ENCODE assay signal across 9 cellular contexts in the genomic region with DNA sequence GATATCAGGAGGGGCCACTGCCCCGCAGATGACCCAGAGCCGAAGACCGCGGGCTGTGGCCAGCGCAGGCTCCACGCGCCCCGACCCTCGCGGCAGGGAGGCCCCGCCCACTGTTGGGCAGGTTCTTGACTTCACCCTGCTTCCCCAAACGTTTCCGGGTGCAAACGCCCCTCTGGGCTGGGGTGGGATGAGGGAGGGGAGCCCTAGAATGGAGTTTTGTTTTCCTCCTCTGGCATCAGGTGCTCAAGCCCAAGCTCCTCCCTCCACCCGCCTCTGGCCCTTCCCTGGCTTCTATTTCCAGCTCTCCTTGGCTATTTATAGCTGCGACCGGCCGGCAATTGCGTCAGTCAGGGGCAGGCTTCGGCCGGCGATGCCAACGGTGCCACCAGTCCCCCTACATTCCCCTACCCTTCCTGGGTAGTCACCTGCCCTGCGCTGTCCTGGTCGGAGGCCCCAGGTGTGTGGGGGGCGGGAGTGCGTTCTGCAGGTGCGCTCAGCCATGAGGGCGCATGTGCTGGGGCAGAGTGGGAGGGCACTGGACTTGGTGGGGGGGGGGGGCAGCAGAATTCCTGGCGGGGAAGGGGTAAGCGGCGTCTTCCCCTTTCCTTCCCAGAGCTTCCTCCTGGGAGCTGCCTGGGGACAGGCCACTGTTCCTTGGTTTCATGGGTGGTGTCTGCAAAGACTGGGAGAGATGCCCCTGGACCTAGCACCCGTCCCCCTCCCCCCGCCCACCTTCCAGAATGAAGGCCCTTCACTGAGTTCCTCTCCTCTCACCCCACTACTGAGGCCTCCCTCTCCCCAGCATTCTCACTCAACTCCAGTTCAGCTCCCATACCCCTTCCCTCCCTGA. TPM values are rescaled to one million over a fixed set of nuclear protein-coding genes. Genes with fewer than 3 reads are reported as not detected.
DNase-seq lines count a peak whose midpoint lies in the region; ATAC-seq, FAIRE-seq and TF ChIP-seq lines count a peak whose summit lies in the region.
"Had no signal": no experiment of that assay in that cellular context is flagged by ENCODE, and none has a peak within 500 bp of the region (broad histone marks: within the 10 kb centered on the region; RNA-seq: fewer than 3 reads in every experiment).

No MANE protein-coding gene starts in this region.

- H3K27ac ChIP-seq in lower lobe of right lung, result peak overlapping the region; percentile 53

- peaks cover 28% of the 10 kb centered on the region for H3K4me1 ChIP-seq in lower lobe of right lung

- peaks cover 34% of the 10 kb centered on the region for H3K27me3 ChIP-seq in lower lobe of right lung (ENCODE audit: low read depth)

- H3K27ac Mint-ChIP-seq in activated T-cell treated with anti-CD3 and anti-CD28 coated beads, Interleukin-2, amount 50 U/mL, for 72 hours, result no peak overlapping the region

- FAIRE-seq in urothelium cell line (lab: Jason Lieb, UNC), result no peak

- intact Hi-C loops in lower lobe of right lung (cut with DNase I), result no loop called here

- peaks cover 35% of the 10 kb centered on the region for H3K27me3 Mint-ChIP-seq in activated T-cell treated with anti-CD3 and anti-CD28 coated beads, Interleukin-2, amount 50 U/mL, for 72 hours (ENCODE audit: low read depth)

- DNase-seq in Daoy (ENCODE audit: low read depth) (peak; percentile 45), NCI-H2227 (lab: John Stamatoyannopoulos, UW; ENCODE audit: unreplicated experiment) (peak; percentile 80), dermis blood vessel endothelial cell (peak; percentile 39), lower lobe of right lung (peak; percentile 87), urothelium cell line (ENCODE audit: low spot score) (peak; percentile 56), T1000 (lab: John Stamatoyannopoulos, UW) (no peak)
- DNase-seq in activated T-cell treated with anti-CD3 and anti-CD28 coated beads, Interleukin-2, amount 50 U/mL, for 72 hours, result no peak

- H3K36me3 ChIP-seq in lower lobe of right lung, result no peaks in the 10 kb centered on the region

- H3K4me3 Mint-ChIP-seq in activated T-cell treated with anti-CD3 and anti-CD28 coated beads, Interleukin-2, amount 50 U/mL, for 72 hours, result peak overlapping the region in 1 of 2 donors; percentile 32

- TF ChIP-seq CTCF in lower lobe of right lung (IDR thresholded peaks at IDR 0.05), result no peak

- no peaks in the 10 kb centered on the region for H3K9me3 Mint-ChIP-seq in activated T-cell treated with anti-CD3 and anti-CD28 coated beads, Interleukin-2, amount 50 U/mL, for 72 hours

- ATAC-seq in lower lobe of right lung, result peak; percentile 81 to 86
- no peak for ATAC-seq in activated T-cell treated with anti-CD3 and anti-CD28 coated beads, Interleukin-2, amount 50 U/mL, for 72 hours (replicated peaks in 1 of 2)
- no peak for ATAC-seq in HG02885 (IDR thresholded peaks at IDR 0.05; ENCODE audit: poor library complexity, unreplicated experiment)

- peaks cover 5% of the 10 kb centered on the region for H3K4me1 Mint-ChIP-seq in activated T-cell treated with anti-CD3 and anti-CD28 coated beads, Interleukin-2, amount 50 U/mL, for 72 hours (ENCODE audit: low read depth)

- H3K4me3 ChIP-seq in lower lobe of right lung, result peak overlapping the region; percentile 55

- H3K36me3 Mint-ChIP-seq in activated T-cell treated with anti-CD3 and anti-CD28 coated beads, Interleukin-2, amount 50 U/mL, for 72 hours (ENCODE audit: insufficient read depth in 2 of 2), result no peaks in the 10 kb centered on the region

- H3K9me3 ChIP-seq in lower lobe of right lung, result no peaks in the 10 kb centered on the region

RNA-seq across cellular contexts. Expression of gene DUSP8, which starts 23.6 kb away (rescaled TPM):
- 0.69 and 1.2 TPM in 2 replicates for total RNA-seq in Daoy (2014; rRNA removed; shearing (Covaris generic))
- total RNA-seq in dermis blood vessel endothelial cell, result 0.37 and 1.2 TPM in 2 replicates
- total RNA-seq in lower lobe of right lung, result 8.9 TPM
- total RNA-seq in activated T-cell treated with anti-CD3 and anti-CD28 coated beads, Interleukin-2, amount 50 U/mL, for 72 hours, result 1 to 10 TPM; 2.8 to 5.1 TPM

RNA-seq across cellular contexts. Expression of gene KRTAP5-1, which starts 36.6 kb away (rescaled TPM):
- total RNA-seq in Daoy (2014; rRNA removed; shearing (Covaris generic)), result not detected in 2 replicates
- not detected in 2 replicates for total RNA-seq in dermis blood vessel endothelial cell
- not detected for total RNA-seq in lower lobe of right lung
- total RNA-seq in activated T-cell treated with anti-CD3 and anti-CD28 coated beads, Interleukin-2, amount 50 U/mL, for 72 hours, result not detected
- total RNA-seq: dermis microvascular lymphatic vessel endothelial cell had no signal

RNA-seq across cellular contexts. Expression of gene KRTAP5-2, which starts 49.6 kb away (rescaled TPM):
- not detected in 2 replicates for total RNA-seq in Daoy (2014; rRNA removed; shearing (Covaris generic))
- total RNA-seq in dermis blood vessel endothelial cell, result not detected in 2 replicates
- total RNA-seq in lower lobe of right lung, result not detected
- total RNA-seq in activated T-cell treated with anti-CD3 and anti-CD28 coated beads, Interleukin-2, amount 50 U/mL, for 72 hours, result not detected
- total RNA-seq: dermis microvascular lymphatic vessel endothelial cell had no signal

RNA-seq across cellular contexts. Expression of gene KRTAP5-3, which starts 59.8 kb away (rescaled TPM):
- not detected in 2 replicates for total RNA-seq in Daoy (2014; rRNA removed; shearing (Covaris generic))
- not detected in 2 replicates for total RNA-seq in dermis blood vessel endothelial cell
- not detected for total RNA-seq in lower lobe of right lung
- not detected for total RNA-seq in activated T-cell treated with anti-CD3 and anti-CD28 coated beads, Interleukin-2, amount 50 U/mL, for 72 hours
- total RNA-seq: dermis microvascular lymphatic vessel endothelial cell had no signal

Comparison
In these comparisons a context has a peak if more than half of its experiments do, and no peak if none do; other contexts are left out.
1. DNase-seq: peak in Daoy (single experiment), NCI-H2227 (single experiment), dermis blood vessel endothelial cell (single experiment), lower lobe of right lung (single experiment) and urothelium cell line (single experiment); none in activated T-cell treated with anti-CD3 and anti-CD28 coated beads, Interleukin-2, amount 50 U/mL, for 72 hours (0 of 2) and T1000 (single experiment).
2. ATAC-seq: peak in lower lobe of right lung (2 of 2); none in activated T-cell treated with anti-CD3 and anti-CD28 coated beads, Interleukin-2, amount 50 U/mL, for 72 hours (0 of 2) and HG02885 (single experiment).